In the genomic region with DNA sequence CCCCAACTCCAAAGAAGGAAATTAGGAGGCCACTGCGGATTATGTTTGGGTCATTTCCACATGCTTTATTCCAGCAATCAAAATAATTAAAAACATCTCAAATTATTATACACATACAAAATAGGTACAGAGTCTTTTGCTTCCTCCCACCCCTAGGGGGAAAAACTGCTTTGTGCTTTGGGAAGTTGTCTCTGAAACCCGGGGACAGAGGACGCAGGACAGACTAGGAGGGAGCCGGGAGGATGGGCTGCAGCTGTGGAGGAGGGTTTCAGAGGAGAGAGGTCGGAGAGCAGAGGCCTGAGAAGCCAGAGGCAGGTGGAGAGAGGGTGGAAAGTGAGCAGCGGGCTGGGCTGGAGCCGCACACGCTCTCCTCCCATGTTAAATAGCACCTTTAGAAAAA, we compare ENCODE assay signal across 9 cellular contexts. TPM values are rescaled to one million over a fixed set of nuclear protein-coding genes. Genes with fewer than 3 reads are reported as not detected.
DNase-seq lines count a peak whose midpoint lies in the region; ATAC-seq and TF ChIP-seq lines count a peak whose summit lies in the region.
"Had no signal": no experiment of that assay in that cellular context is flagged by ENCODE, and none has a peak within 500 bp of the region (broad histone marks: within the 10 kb centered on the region; RNA-seq: fewer than 3 reads in every experiment).

No MANE protein-coding gene starts in this region.

- no peak overlapping the region for H2BK120ac ChIP-seq in H9 (ENCODE audit: low read depth, low read length, poor library complexity, severe bottlenecking)

- no peak overlapping the region for H4K5ac ChIP-seq in H9 (ENCODE audit: insufficient read length, low read depth, low read length)

- intact Hi-C loops in activated T-helper 2 cell treated with anti-CD3 and anti-CD28 coated beads, Interferon-gamma antibody, Interleukin-2, Interleukin-4, amounts not matched to agents 10 μg/mL and 5 μg/mL and 100 μg/mL, durations not matched to agents 14 hours and 24 hours and 36 hours (cut with micrococcal nuclease): no loop called here

- no peak overlapping the region for H3T11ph ChIP-seq in H9 (ENCODE audit: low read length)

- H3K18ac ChIP-seq in H9 (ENCODE audit: insufficient read length, low read depth, low read length): no peak overlapping the region

- H2BK5ac ChIP-seq in H9 (ENCODE audit: insufficient read length, low read length): no peak overlapping the region

- TF ChIP-seq CTCF in H9 (conservative IDR thresholded peaks at IDR 0.05): peak; percentile 38; the same call in 2 of the 3 replicates

- no peak overlapping the region for H4K8ac ChIP-seq in H9 (replicated peaks; ENCODE audit: insufficient read length, low read depth, low read length)

- no peak overlapping the region for H3K4me3 ChIP-seq in ACC112 (ENCODE audit: low read depth, low read length)

- H4K91ac ChIP-seq in H9 (ENCODE audit: insufficient read length, low read depth, low read length): no peak overlapping the region

- peaks cover 43% of the 10 kb centered on the region for H3K4me1 ChIP-seq in ACC112 (ENCODE audit: control insufficient read depth, insufficient read depth, low read length, unreplicated experiment)
- no peaks in the 10 kb centered on the region; the same call in 1 of the 2 replicates for H3K4me1 ChIP-seq in H9 (ENCODE audit: insufficient read depth, low read length)

- H2AFZ ChIP-seq in ACC112 (ENCODE audit: low read length, unreplicated experiment): no peak overlapping the region
- no peak overlapping the region for H2AFZ ChIP-seq in H9 (ENCODE audit: low read length)

- no peaks in the 10 kb centered on the region for H3K23me2 ChIP-seq in H9 (ENCODE audit: insufficient read length, low read depth, low read length, poor library complexity, severe bottlenecking)

- no peaks in the 10 kb centered on the region for H3K9me3 Mint-ChIP-seq in H9
- no peaks in the 10 kb centered on the region for H3K9me3 Mint-ChIP-seq in activated T-helper 2 cell treated with anti-CD3 and anti-CD28 coated beads, Interferon-gamma antibody, Interleukin-2, Interleukin-4, amounts not matched to agents 10 μg/mL and 5 μg/mL and 100 μg/mL, durations not matched to agents 14 hours and 24 hours and 36 hours

- peaks cover 3 to 37% (median 37%) of the 10 kb centered on the region in 3 experiments; a peak in 6 of 7 replicates for H3K36me3 Mint-ChIP-seq in H9 (ENCODE audit: insufficient read depth in 1 of 3, low read depth in 3 of 3)
- no peaks in the 10 kb centered on the region for H3K36me3 Mint-ChIP-seq in activated T-helper 2 cell treated with anti-CD3 and anti-CD28 coated beads, Interferon-gamma antibody, Interleukin-2, Interleukin-4, amounts not matched to agents 10 μg/mL and 5 μg/mL and 100 μg/mL, durations not matched to agents 14 hours and 24 hours and 36 hours (ENCODE audit: low read depth)

- peaks cover 12% of the 10 kb centered on the region; the same call in 1 of the 2 replicates for H3K36me3 ChIP-seq in ACC112 (ENCODE audit: insufficient read depth, low read length)

- no peaks in the 10 kb centered on the region for H4K20me1 ChIP-seq in H9 (ENCODE audit: control insufficient read depth, insufficient read depth, insufficient read length)

- H3K23ac ChIP-seq in H9 (ENCODE audit: insufficient read length, low read depth, low read length): no peak overlapping the region

- no peaks in the 10 kb centered on the region for H3K9me3 ChIP-seq in H9 (ENCODE audit: control insufficient read depth, low read depth, low read length)

- H3K27me3 ChIP-seq in ACC112 (ENCODE audit: insufficient read depth, low read length): no peaks in the 10 kb centered on the region
- H3K27me3 ChIP-seq in H9 (ENCODE audit: insufficient read depth, low read length): no peaks in the 10 kb centered on the region

- no peak overlapping the region for H2BK20ac ChIP-seq in H9 (ENCODE audit: low read depth, low read length, poor library complexity, severe bottlenecking)

- H3K4me3 Mint-ChIP-seq in H9: no peak overlapping the region; a peak in 1 of 5 replicates
- peak overlapping the region; percentile 45 for H3K4me3 Mint-ChIP-seq in activated T-helper 2 cell treated with anti-CD3 and anti-CD28 coated beads, Interferon-gamma antibody, Interleukin-2, Interleukin-4, amounts not matched to agents 10 μg/mL and 5 μg/mL and 100 μg/mL, durations not matched to agents 14 hours and 24 hours and 36 hours (ENCODE audit: low read depth)

- no CpG with 5 or more reads among the region's 8 CpGs for WGBS in H9 (ENCODE audit: extremely low coverage, insufficient read length, low lambda C conversion rate)

- H3K27ac ChIP-seq in ACC112 (ENCODE audit: low read depth, low read length): peak overlapping the region; percentile 92
- no peak overlapping the region for H3K27ac ChIP-seq in H9 (ENCODE audit: insufficient read length, low read depth, low read length)
- H3K27ac ChIP-seq in substantia nigra (ENCODE audit: low read depth, low read length, poor library complexity, severe bottlenecking): no peak overlapping the region

- H2BK15ac ChIP-seq in H9 (ENCODE audit: low read depth, low read length): no peak overlapping the region

- no peaks in the 10 kb centered on the region for H3K79me1 ChIP-seq in H9 (ENCODE audit: insufficient read depth, low read depth, low read length, poor library complexity, severe bottlenecking)

- no peak overlapping the region for H3K14ac ChIP-seq in H9 (ENCODE audit: insufficient read depth, low read length)

- H3K4me2 ChIP-seq in H9 (ENCODE audit: insufficient read depth, insufficient read length, low read length): no peak overlapping the region

- peak overlapping the region in 1 of 3 experiments; percentile 53; a peak in 2 of 7 replicates for H3K27ac Mint-ChIP-seq in H9
- H3K27ac Mint-ChIP-seq in activated T-helper 2 cell treated with anti-CD3 and anti-CD28 coated beads, Interferon-gamma antibody, Interleukin-2, Interleukin-4, amounts not matched to agents 10 μg/mL and 5 μg/mL and 100 μg/mL, durations not matched to agents 14 hours and 24 hours and 36 hours: peak overlapping the region; percentile 29

- no peak for ATAC-seq in HG02885 (IDR thresholded peaks at IDR 0.05; ENCODE audit: poor library complexity, unreplicated experiment)
- ATAC-seq in HG02678 (IDR thresholded peaks at IDR 0.05; ENCODE audit: unreplicated experiment): no peak

- H3K9ac ChIP-seq in H9 (ENCODE audit: extremely low read depth, insufficient read length, low read length): no peak overlapping the region

- H2AK5ac ChIP-seq in H9 (ENCODE audit: insufficient read length, low read length): no peak overlapping the region

- no peak overlapping the region for H3K56ac ChIP-seq in H9 (ENCODE audit: insufficient read length, low read depth, low read length)

- peaks cover 27 to 39% of the 10 kb centered on the region in 2 experiments for H3K4me1 Mint-ChIP-seq in H9
- H3K4me1 Mint-ChIP-seq in activated T-helper 2 cell treated with anti-CD3 and anti-CD28 coated beads, Interferon-gamma antibody, Interleukin-2, Interleukin-4, amounts not matched to agents 10 μg/mL and 5 μg/mL and 100 μg/mL, durations not matched to agents 14 hours and 24 hours and 36 hours (ENCODE audit: low read depth): peaks cover 13% of the 10 kb centered on the region

- peaks cover 3% of the 10 kb centered on the region for H3K79me2 ChIP-seq in ACC112 (ENCODE audit: control insufficient read depth, insufficient read depth, low read length, unreplicated experiment)
- H3K79me2 ChIP-seq in H9 (ENCODE audit: insufficient read depth, low read length): no peaks in the 10 kb centered on the region

- DNase-seq in H9 (no peak), left kidney (ENCODE audit: low read depth, low spot score) (peak; percentile 73), RKO (ENCODE audit: low spot score) (no peak), substantia nigra (lab: John Stamatoyannopoulos, UW) (no peak)
- DNase-seq in activated T-helper 2 cell treated with anti-CD3 and anti-CD28 coated beads, Interferon-gamma antibody, Interleukin-2, Interleukin-4, amounts not matched to agents 10 μg/mL and 5 μg/mL and 100 μg/mL, durations not matched to agents 14 hours and 24 hours and 36 hours (ENCODE audit: low spot score): no peak
- DNase-seq: amniotic stem cell had no signal

- H2BK12ac ChIP-seq in H9 (ENCODE audit: insufficient read length, low read depth, low read length): no peak overlapping the region

- no peak overlapping the region for H3K4ac ChIP-seq in H9 (ENCODE audit: low read depth, low read length)

- H3K27me3 Mint-ChIP-seq in H9 (ENCODE audit: low read depth): peaks cover 2% of the 10 kb centered on the region; the same call in 1 of the 2 replicates
- H3K27me3 Mint-ChIP-seq in activated T-helper 2 cell treated with anti-CD3 and anti-CD28 coated beads, Interferon-gamma antibody, Interleukin-2, Interleukin-4, amounts not matched to agents 10 μg/mL and 5 μg/mL and 100 μg/mL, durations not matched to agents 14 hours and 24 hours and 36 hours (ENCODE audit: low read depth): peaks cover 2% of the 10 kb centered on the region

RNA-seq across cellular contexts. Expression of a gene that starts 17.4 kb away (rescaled TPM):
- 104 and 112 TPM in 2 replicates for total RNA-seq in H9 (2021)
- 13.9 and 15.5 TPM in 2 replicates for total RNA-seq in activated T-helper 2 cell treated with anti-CD3 and anti-CD28 coated beads, Interferon-gamma antibody, Interleukin-2, Interleukin-4, amounts not matched to agents 10 μg/mL and 5 μg/mL and 100 μg/mL, durations not matched to agents 14 hours and 24 hours and 36 hours

RNA-seq across cellular contexts. Expression of a gene that starts 18.3 kb away (rescaled TPM):
- 0.24 TPM in 1 of 2 replicates, not detected in the other for total RNA-seq in H9 (2021)
- total RNA-seq in activated T-helper 2 cell treated with anti-CD3 and anti-CD28 coated beads, Interferon-gamma antibody, Interleukin-2, Interleukin-4, amounts not matched to agents 10 μg/mL and 5 μg/mL and 100 μg/mL, durations not matched to agents 14 hours and 24 hours and 36 hours: 0.41 and 0.48 TPM in 2 replicates

RNA-seq across cellular contexts. Expression of a gene that starts 33.6 kb away (rescaled TPM):
- total RNA-seq in H9 (2021): 23.0 and 25.8 TPM in 2 replicates
- total RNA-seq in activated T-helper 2 cell treated with anti-CD3 and anti-CD28 coated beads, Interferon-gamma antibody, Interleukin-2, Interleukin-4, amounts not matched to agents 10 μg/mL and 5 μg/mL and 100 μg/mL, durations not matched to agents 14 hours and 24 hours and 36 hours: 126 and 130 TPM in 2 replicates

RNA-seq across cellular contexts. Expression of a gene that starts 54.1 kb away (rescaled TPM):
- 4.8 and 5.9 TPM in 2 replicates for total RNA-seq in H9 (2021)
- 2.0 and 2.4 TPM in 2 replicates for total RNA-seq in activated T-helper 2 cell treated with anti-CD3 and anti-CD28 coated beads, Interferon-gamma antibody, Interleukin-2, Interleukin-4, amounts not matched to agents 10 μg/mL and 5 μg/mL and 100 μg/mL, durations not matched to agents 14 hours and 24 hours and 36 hours
